2 cellular contexts compared by ENCODE assay signal in the genomic region with DNA sequence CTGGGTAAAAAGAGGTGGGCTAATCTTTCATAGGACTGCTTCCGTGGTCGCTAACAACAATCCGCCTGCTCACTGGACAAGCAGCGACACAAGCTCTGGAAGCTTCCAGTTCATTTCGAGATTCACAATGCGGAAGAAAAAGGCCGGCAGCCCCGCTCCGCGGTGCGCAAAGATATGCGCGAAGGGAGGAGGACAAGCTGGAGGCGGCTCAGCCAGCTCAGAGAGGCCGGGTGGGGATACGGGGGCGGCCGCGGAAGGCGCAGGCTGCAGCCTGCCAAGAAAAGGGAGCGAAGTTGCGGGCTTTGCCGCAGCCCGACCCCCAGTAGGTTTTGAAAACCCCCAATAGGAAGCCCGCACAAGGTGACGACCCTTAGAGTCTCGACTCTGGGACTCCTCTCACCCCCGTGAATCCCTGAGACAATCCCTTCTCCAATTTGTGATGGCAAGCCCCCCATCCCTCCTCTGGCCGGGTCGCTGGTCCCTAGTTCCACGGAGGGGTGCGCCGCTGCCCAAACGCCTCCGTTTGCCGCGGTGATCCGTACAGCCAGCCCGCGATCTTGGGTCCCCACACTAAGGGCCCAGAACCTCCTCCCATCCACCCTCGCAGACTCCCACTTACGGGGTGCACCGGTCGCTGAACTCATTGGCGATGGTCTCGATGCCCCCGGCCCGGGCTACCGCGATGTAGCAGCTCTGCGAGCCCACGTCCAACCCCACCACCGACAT.
TF ChIP-seq lines count a peak whose summit lies in the region.

No MANE protein-coding gene starts in this region.

TF ChIP-seq in Ishikawa, 13 proteins besides CTCF, POLR2A, EP300 and RAD21:
- TF ChIP-seq, protein P1, sequence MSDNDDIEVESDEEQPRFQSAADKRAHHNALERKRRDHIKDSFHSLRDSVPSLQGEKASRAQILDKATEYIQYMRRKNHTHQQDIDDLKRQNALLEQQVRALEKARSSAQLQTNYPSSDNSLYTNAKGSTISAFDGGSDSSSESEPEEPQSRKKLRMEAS (IDR thresholded peaks at IDR 0.05), result no peak
- peak; percentile 45; the same call in 1 of the 2 replicates for TF ChIP-seq ZBTB7A (IDR thresholded peaks at IDR 0.05; ENCODE audit: low read depth)
TF ChIP-seq in Ishikawa: peak in this region for 1.

TF ChIP-seq in GM12878, 131 proteins besides CTCF, POLR2A, EP300 and RAD21 (continued from another document):
- TF ChIP-seq NRF1 (conservative IDR thresholded peaks at IDR 0.05; ENCODE audit: low read depth, low read length) (0 out of 2 replicates have a peak, but pooled peaks have one; percentile 13), EGR1 (IDR thresholded peaks at IDR 0.05; ENCODE audit: borderline replicate concordance in 1 of 2, low read depth in 2 of 2, low read length in 2 of 2) (peak in 1 of 2 experiments; percentile 88; a peak in 2 of 3 replicates), ASH2L (IDR thresholded peaks at IDR 0.05; ENCODE audit: borderline replicate concordance, low read depth) (peak; percentile 20; the same call in 1 of the 2 replicates), MXI1 (IDR thresholded peaks at IDR 0.05; ENCODE audit: low read depth, low read length) (0 out of 2 replicates have a peak, but pooled peaks have one; percentile 10), HCFC1 (IDR thresholded peaks at IDR 0.05; ENCODE audit: low read length) (peak; percentile 23; the same call in 1 of the 2 replicates), SMARCA5 (IDR thresholded peaks at IDR 0.05) (no peak), NR2C1 (IDR thresholded peaks at IDR 0.05) (0 out of 2 replicates have a peak, but pooled peaks have one; percentile 36), GABPA (IDR thresholded peaks at IDR 0.05; ENCODE audit: low read depth) (0 out of 2 replicates have a peak, but pooled peaks have one; percentile 30), TCF12 (IDR thresholded peaks at IDR 0.05; ENCODE audit: low read depth, low read length) (0 out of 2 replicates have a peak, but pooled peaks have one; percentile 4), CREB1 (IDR thresholded peaks at IDR 0.05; ENCODE audit: low read depth) (no peak), GATAD2B (conservative IDR thresholded peaks at IDR 0.05; ENCODE audit: low read depth) (0 out of 2 replicates have a peak, but pooled peaks have one; percentile 6), YY1 (IDR thresholded peaks at IDR 0.05; ENCODE audit: low read depth, low read length) (0 out of 2 replicates have a peak, but pooled peaks have one; percentile 9), RELA (IDR thresholded peaks at IDR 0.05; ENCODE audit: borderline replicate concordance, partially characterized antibody) (peak; percentile 6)
- TF ChIP-seq, protein P2, sequence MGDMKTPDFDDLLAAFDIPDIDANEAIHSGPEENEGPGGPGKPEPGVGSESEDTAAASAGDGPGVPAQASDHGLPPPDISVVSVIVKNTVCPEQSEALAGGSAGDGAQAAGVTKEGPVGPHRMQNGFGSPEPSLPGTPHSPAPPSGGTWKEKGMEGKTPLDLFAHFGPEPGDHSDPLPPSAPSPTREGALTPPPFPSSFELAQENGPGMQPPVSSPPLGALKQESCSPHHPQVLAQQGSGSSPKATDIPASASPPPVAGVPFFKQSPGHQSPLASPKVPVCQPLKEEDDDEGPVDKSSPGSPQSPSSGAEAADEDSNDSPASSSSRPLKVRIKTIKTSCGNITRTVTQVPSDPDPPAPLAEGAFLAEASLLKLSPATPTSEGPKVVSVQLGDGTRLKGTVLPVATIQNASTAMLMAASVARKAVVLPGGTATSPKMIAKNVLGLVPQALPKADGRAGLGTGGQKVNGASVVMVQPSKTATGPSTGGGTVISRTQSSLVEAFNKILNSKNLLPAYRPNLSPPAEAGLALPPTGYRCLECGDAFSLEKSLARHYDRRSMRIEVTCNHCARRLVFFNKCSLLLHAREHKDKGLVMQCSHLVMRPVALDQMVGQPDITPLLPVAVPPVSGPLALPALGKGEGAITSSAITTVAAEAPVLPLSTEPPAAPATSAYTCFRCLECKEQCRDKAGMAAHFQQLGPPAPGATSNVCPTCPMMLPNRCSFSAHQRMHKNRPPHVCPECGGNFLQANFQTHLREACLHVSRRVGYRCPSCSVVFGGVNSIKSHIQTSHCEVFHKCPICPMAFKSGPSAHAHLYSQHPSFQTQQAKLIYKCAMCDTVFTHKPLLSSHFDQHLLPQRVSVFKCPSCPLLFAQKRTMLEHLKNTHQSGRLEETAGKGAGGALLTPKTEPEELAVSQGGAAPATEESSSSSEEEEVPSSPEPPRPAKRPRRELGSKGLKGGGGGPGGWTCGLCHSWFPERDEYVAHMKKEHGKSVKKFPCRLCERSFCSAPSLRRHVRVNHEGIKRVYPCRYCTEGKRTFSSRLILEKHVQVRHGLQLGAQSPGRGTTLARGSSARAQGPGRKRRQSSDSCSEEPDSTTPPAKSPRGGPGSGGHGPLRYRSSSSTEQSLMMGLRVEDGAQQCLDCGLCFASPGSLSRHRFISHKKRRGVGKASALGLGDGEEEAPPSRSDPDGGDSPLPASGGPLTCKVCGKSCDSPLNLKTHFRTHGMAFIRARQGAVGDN (IDR thresholded peaks at IDR 0.05), result no peak
- TF ChIP-seq, protein P3, sequence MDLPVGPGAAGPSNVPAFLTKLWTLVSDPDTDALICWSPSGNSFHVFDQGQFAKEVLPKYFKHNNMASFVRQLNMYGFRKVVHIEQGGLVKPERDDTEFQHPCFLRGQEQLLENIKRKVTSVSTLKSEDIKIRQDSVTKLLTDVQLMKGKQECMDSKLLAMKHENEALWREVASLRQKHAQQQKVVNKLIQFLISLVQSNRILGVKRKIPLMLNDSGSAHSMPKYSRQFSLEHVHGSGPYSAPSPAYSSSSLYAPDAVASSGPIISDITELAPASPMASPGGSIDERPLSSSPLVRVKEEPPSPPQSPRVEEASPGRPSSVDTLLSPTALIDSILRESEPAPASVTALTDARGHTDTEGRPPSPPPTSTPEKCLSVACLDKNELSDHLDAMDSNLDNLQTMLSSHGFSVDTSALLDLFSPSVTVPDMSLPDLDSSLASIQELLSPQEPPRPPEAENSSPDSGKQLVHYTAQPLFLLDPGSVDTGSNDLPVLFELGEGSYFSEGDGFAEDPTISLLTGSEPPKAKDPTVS (IDR thresholded peaks at IDR 0.05; ENCODE audit: low read depth, low read length), result peak; percentile 93
- TF ChIP-seq, protein P4, sequence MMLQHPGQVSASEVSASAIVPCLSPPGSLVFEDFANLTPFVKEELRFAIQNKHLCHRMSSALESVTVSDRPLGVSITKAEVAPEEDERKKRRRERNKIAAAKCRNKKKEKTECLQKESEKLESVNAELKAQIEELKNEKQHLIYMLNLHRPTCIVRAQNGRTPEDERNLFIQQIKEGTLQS (IDR thresholded peaks at IDR 0.05; ENCODE audit: borderline replicate concordance, extremely low read depth, low read depth, low read length), result no peak
